Comparison of ENCODE assay signal across 8 cellular contexts in genomic region chr4:67614186-67614585, GRCh38. TPM values are rescaled to one million over a fixed set of nuclear protein-coding genes. Genes with fewer than 3 reads are reported as not detected.
"Had no signal": no experiment of that assay in that cellular context is flagged by ENCODE, and none has a peak within 500 bp of the region (broad histone marks: within the 10 kb centered on the region; RNA-seq: fewer than 3 reads in every experiment).

No MANE protein-coding gene starts in this region.

- H3K4me3 ChIP-seq: K562 had no signal

- H3K27ac ChIP-seq: HL-60 had no signal

- DNase-seq: IMR-90, KBM-7 had no signal

- FAIRE-seq: HepG2, HTR-8/SVneo had no signal

- ATAC-seq: HepG2, K562 had no signal

RNA-seq across cellular contexts. Expression of gene STAP1, which starts 55.7 kb away (rescaled TPM):
- total RNA-seq: HepG2, HT-29, HT1080, IMR-90 had no signal
- polyA plus RNA-seq: HepG2, IMR-90 had no signal
